Comparison of ENCODE assay signal across 17 cellular contexts in genomic region chr17:33523577-33523981, GRCh38.
DNase-seq lines count a peak whose midpoint lies in the region; ATAC-seq and TF ChIP-seq lines count a peak whose summit lies in the region.
"Had no signal": no experiment of that assay in that cellular context is flagged by ENCODE, and none has a peak within 500 bp of the region (broad histone marks: within the 10 kb centered on the region; RNA-seq: fewer than 3 reads in every experiment).

No MANE protein-coding gene starts in this region.

- no peaks in the 10 kb centered on the region for H3K36me3 ChIP-seq in esophagus squamous epithelium
- H3K36me3 ChIP-seq: cardiac muscle cell, ovary, vagina, WERI-Rb-1 had no signal

- no peak overlapping the region for H3K27ac Mint-ChIP-seq in glutamatergic neuron (ENCODE audit: unreplicated experiment)
- H3K27ac Mint-ChIP-seq: activated naive CD4-positive, alpha-beta T cell treated with anti-CD3 and anti-CD28 coated beads for 36 hours; B cell; memory B cell had no signal

- peak; percentile 5 for DNase-seq in ELF-1 (ENCODE audit: low read depth, low spot score)
- peak; percentile 17 for DNase-seq in NOMO-1 treated with dmso at 0.1 percent for 144 hours (lab: John Stamatoyannopoulos, UW; ENCODE audit: unreplicated experiment)
- DNase-seq in glomerular visceral epithelial cell (ENCODE audit: extremely low spot score): peak; percentile 9
- peak; percentile 6 for DNase-seq in renal cortical epithelial cell (ENCODE audit: low read depth)
- no peak for DNase-seq in esophagus squamous epithelium (lab: John Stamatoyannopoulos, UW)
- DNase-seq in glutamatergic neuron: no peak
- DNase-seq: activated naive CD4-positive, alpha-beta T cell treated with anti-CD3 and anti-CD28 coated beads for 36 hours; DMS153; NK-92 treated with Interleukin-12 subunit alpha and Interleukin-12 subunit beta, amount 100 ng/mL, for 24 hours; WERI-Rb-1 had no signal

- TF ChIP-seq CTCF in esophagus squamous epithelium (IDR thresholded peaks at IDR 0.05): no peak
- TF ChIP-seq CTCF in glutamatergic neuron (IDR thresholded peaks at IDR 0.05; ENCODE audit: partially characterized antibody, unreplicated experiment): no peak

- intact Hi-C loops in esophagus squamous epithelium (cut with DNase I): loop anchor here (10.0 kb wide), 1 partner anchor 131 kb away; no protein-coding TSS in a partner anchor

- H3K4me3 ChIP-seq in esophagus squamous epithelium: no peak overlapping the region
- H3K4me3 ChIP-seq: cardiac muscle cell, ovary, vagina had no signal

- peaks cover 0 to 11% (median 6%) of the 10 kb centered on the region in 3 donors for H3K9me3 ChIP-seq in esophagus squamous epithelium
- H3K9me3 ChIP-seq: vagina had no signal

- H3K4me1 ChIP-seq in esophagus squamous epithelium: no peaks in the 10 kb centered on the region
- H3K4me1 ChIP-seq: vagina had no signal

- H3K27ac ChIP-seq in esophagus squamous epithelium: peak overlapping the region in 1 of 4 donors; percentile 29
- H3K27ac ChIP-seq: cardiac muscle cell, ovary, vagina, WERI-Rb-1 had no signal

- WGBS in esophagus squamous epithelium, 2 donors: 7 to 30% methylated on average over 3 to 5 of the region's 5 CpGs

- peaks cover 4% of the 10 kb centered on the region for H3K36me3 Mint-ChIP-seq in glutamatergic neuron (ENCODE audit: unreplicated experiment)

- no peak overlapping the region for H3K4me3 Mint-ChIP-seq in glutamatergic neuron (ENCODE audit: unreplicated experiment)
- H3K4me3 Mint-ChIP-seq: activated naive CD4-positive, alpha-beta T cell treated with anti-CD3 and anti-CD28 coated beads for 36 hours; B cell; memory B cell had no signal

- ATAC-seq in GM18867 (IDR thresholded peaks at IDR 0.05; ENCODE audit: unreplicated experiment): no peak
- ATAC-seq in HG02885 (IDR thresholded peaks at IDR 0.05; ENCODE audit: poor library complexity, unreplicated experiment): no peak

- H3K4me1 Mint-ChIP-seq in glutamatergic neuron (ENCODE audit: low read depth, unreplicated experiment): no peaks in the 10 kb centered on the region
- H3K4me1 Mint-ChIP-seq: B cell had no signal

- no peak for TF ChIP-seq POLR2A in esophagus squamous epithelium (IDR thresholded peaks at IDR 0.05)

- H3K9me3 Mint-ChIP-seq in glutamatergic neuron (ENCODE audit: unreplicated experiment): peaks cover 3% of the 10 kb centered on the region
- H3K9me3 Mint-ChIP-seq: memory B cell had no signal

- peaks cover 0 to 41% (median 0%) of the 10 kb centered on the region in 4 donors for H3K27me3 ChIP-seq in esophagus squamous epithelium
- H3K27me3 ChIP-seq: cardiac muscle cell, ovary, vagina had no signal

- no peaks in the 10 kb centered on the region for H3K27me3 Mint-ChIP-seq in glutamatergic neuron (ENCODE audit: unreplicated experiment)

Comparison
In these comparisons a context has a peak if more than half of its experiments do, and no peak if none do; other contexts are left out.
1. DNase-seq: peak in ELF-1 (single experiment), NOMO-1 treated with dmso at 0.1 percent for 144 hours (single experiment), glomerular visceral epithelial cell (single experiment) and renal cortical epithelial cell (single experiment); none in esophagus squamous epithelium (single experiment) and glutamatergic neuron (single experiment).